Comparison of ENCODE assay signal across 8 cellular contexts in the genomic region with DNA sequence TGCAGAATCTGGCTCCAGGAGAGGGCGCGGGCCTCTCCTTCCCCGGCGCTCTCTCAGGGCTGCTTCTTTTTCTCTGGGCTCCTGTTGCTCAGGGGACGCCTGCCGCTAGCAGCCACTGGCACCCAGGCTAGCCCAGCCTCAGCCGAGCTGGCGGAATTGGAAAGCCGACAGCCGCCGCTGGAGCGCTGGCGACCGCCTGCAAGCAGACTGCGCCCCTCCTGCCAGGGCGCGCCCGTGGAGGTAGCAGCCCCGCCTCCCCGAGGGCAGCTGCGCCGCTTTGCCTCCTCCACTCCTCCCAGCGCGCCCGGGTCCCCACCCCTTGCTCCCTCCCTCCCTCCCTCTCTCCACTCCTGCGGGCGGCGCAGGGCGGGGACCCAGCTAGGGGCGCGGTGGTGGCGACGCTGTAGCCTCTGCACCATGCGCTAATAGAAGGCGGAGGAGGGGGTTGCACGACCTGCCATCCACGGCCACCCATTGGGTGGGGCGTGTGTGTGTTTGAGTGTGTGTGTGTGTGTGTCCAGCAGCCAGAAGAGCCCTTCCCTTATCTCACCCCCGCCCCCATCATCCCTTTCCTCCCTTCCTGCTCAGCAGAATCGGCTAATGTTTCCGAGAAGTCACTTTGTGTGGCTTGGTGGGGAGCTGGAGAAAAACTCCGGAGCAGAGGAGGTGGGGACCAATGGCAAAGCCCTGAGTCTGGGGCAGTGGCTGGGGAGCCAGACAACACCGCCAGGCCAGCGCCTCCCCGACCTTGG. TPM values are rescaled to one million over a fixed set of nuclear protein-coding genes. Genes with fewer than 3 reads are reported as not detected.
A peak's percentile ranks its signal among the peaks of the same experiment; 100 is the strongest.
DNase-seq lines count a peak whose midpoint lies in the region; ATAC-seq, FAIRE-seq and TF ChIP-seq lines count a peak whose summit lies in the region.

A gene (minus strand): TSS at position 209 of the 752 bp plus-strand sequence. CDS start 64,188 bp downstream, outside the sequence.

- H3K27me3 ChIP-seq in HL-60 (ENCODE audit: insufficient read depth, poor library complexity, severe bottlenecking) (peaks cover 27% of the 10 kb centered on the region), GM12878 (replicated peaks in 1 of 2; ENCODE audit: control insufficient read depth in 2 of 2, insufficient read depth in 2 of 2, low read length in 1 of 2) (no peaks in the 10 kb centered on the region; a peak in 3 of 4 replicates)

- RAD21 ChIA-PET in GM12878 (lab: Charles Lee; ENCODE audit: unreplicated experiment), result no interaction called here

- SMC1A ChIA-PET in GM12878 (lab: Charles Lee; ENCODE audit: uncharacterized antibody, unreplicated experiment), result no interaction called here

- no peaks in the 10 kb centered on the region for H3K36me3 ChIP-seq in GM12878 (ENCODE audit: control insufficient read depth in 2 of 2, insufficient read depth in 2 of 2, low read length in 1 of 2)

- H3K4me3 ChIP-seq in HL-60 (replicated peaks; ENCODE audit: insufficient read depth, low read length), result peak within 1 kb of the TSS; percentile 46
- no peak within 1 kb of the TSS for H3K4me3 ChIP-seq in GM12878

- H3K4me1 ChIP-seq in GM12878 (ENCODE audit: control insufficient read depth, insufficient read depth, low read length), result no peaks in the 10 kb centered on the region

- peaks cover 31% of the 10 kb centered on the region for H3K4me1 Mint-ChIP-seq in progenitor cell of endocrine pancreas (ENCODE audit: low read depth)

- peak; percentile 58 for ATAC-seq in GM19035 (IDR thresholded peaks at IDR 0.05; ENCODE audit: unreplicated experiment)
- peak; percentile 73 for ATAC-seq in GM12878

- H3K4me2 ChIP-seq in GM12878 (ENCODE audit: control insufficient read depth, insufficient read depth), result no peak within 1 kb of the TSS

- BruUV-seq in GM12878 (replicated peaks; lab: Mats Ljungman, UMichigan), result no TSS peak

- peak within 1 kb of the TSS; percentile 94 for H3K27ac Mint-ChIP-seq in progenitor cell of endocrine pancreas

- POLR2A ChIA-PET in GM12878 (lab: Charles Lee), result no interaction called here

- H3K9me3 Mint-ChIP-seq in progenitor cell of endocrine pancreas (ENCODE audit: low read depth), result no peaks in the 10 kb centered on the region

- DNase-seq in AML-193 (lab: John Stamatoyannopoulos, UW), result peak; percentile 52 to 54
- DNase-seq in HL-60 (ENCODE audit: low read depth in 1 of 2, low spot score in 1 of 2), result peak in 1 of 2 experiments; percentile 29
- peak; percentile 6 for DNase-seq in NOMO-1 treated with DMSO at 0.1 percent for 48 hours (lab: John Stamatoyannopoulos, UW; ENCODE audit: unreplicated experiment)
- DNase-seq in GM12878 (ENCODE audit: low read depth, low spot score), result no peak
- peak in 43 of 51 donors; percentile 9 to 78 (median 45) for DNase-seq in hypothalamus (lab: John Stamatoyannopoulos, UW)
- peak; percentile 81 for DNase-seq in progenitor cell of endocrine pancreas (ENCODE audit: low spot score, unreplicated experiment)
- no peak for DNase-seq in central memory CD4-positive, alpha-beta T cell

- TF ChIP-seq EP300 in GM12878 (IDR thresholded peaks at IDR 0.05; ENCODE audit: borderline replicate concordance in 1 of 2, control insufficient read depth in 1 of 2, low read depth in 2 of 2, low read length in 2 of 2), result no peak

- H3K4me3 Mint-ChIP-seq in progenitor cell of endocrine pancreas (ENCODE audit: low read depth), result peak within 1 kb of the TSS; percentile 94

- no peaks in the 10 kb centered on the region for H3K79me2 ChIP-seq in GM12878 (ENCODE audit: control insufficient read depth, insufficient read depth, low read length)

- TF ChIP-seq CTCF in HL-60 (IDR thresholded peaks at IDR 0.05; ENCODE audit: insufficient read depth, low read length), result no peak
- TF ChIP-seq CTCF in GM12878 (IDR thresholded peaks at IDR 0.05 in 2 of 3, conservative IDR thresholded peaks at IDR 0.05 in 1 of 3; ENCODE audit: control insufficient read depth in 2 of 3, extremely low read depth in 1 of 3, insufficient read depth in 1 of 3, low read depth in 3 of 3, low read length in 3 of 3), result no peak
- peak; percentile 27 for TF ChIP-seq CTCF in progenitor cell of endocrine pancreas (IDR thresholded peaks at IDR 0.05; ENCODE audit: unreplicated experiment)

- no peak within 1 kb of the TSS for H2AFZ ChIP-seq in GM12878 (ENCODE audit: control insufficient read depth, low read depth, low read length)

- intact Hi-C loops in GM12878 (cut with micrococcal nuclease; ENCODE audit: unreplicated experiment), result no loop called here

- TF ChIP-seq RAD21 in GM12878 (IDR thresholded peaks at IDR 0.05; ENCODE audit: insufficient read depth, low read depth, low read length), result no peak

- peaks cover 24% of the 10 kb centered on the region for H3K27me3 Mint-ChIP-seq in progenitor cell of endocrine pancreas

- no peaks in the 10 kb centered on the region for H4K20me1 ChIP-seq in GM12878 (ENCODE audit: control insufficient read depth, insufficient read depth)

- H3K9me3 ChIP-seq in GM12878 (replicated peaks; ENCODE audit: control insufficient read depth, insufficient read depth, low read length), result no peaks in the 10 kb centered on the region

- TF ChIP-seq POLR2A in GM12878 (IDR thresholded peaks at IDR 0.05; ENCODE audit: low read depth, low read length), result no peak

- CTCF ChIA-PET in GM12878 (lab: Yijun Ruan, JAX), result no interaction called here

- H3K9ac ChIP-seq in GM12878 (ENCODE audit: control insufficient read depth, insufficient read depth, low read length), result no peak within 1 kb of the TSS

- H3K27ac ChIP-seq in HL-60 (replicated peaks) (no peak within 1 kb of the TSS), GM12878 (ENCODE audit: control insufficient read depth, insufficient read depth) (no peak within 1 kb of the TSS)

- in situ Hi-C loops in GM12878 (cut with MboI), result no loop called here

- H3K36me3 Mint-ChIP-seq in progenitor cell of endocrine pancreas (ENCODE audit: insufficient read depth), result no peaks in the 10 kb centered on the region

- 22% methylated on average over 22 of the region's 45 CpGs for WGBS in GM12878 (ENCODE audit: insufficient coverage, insufficient replicate concordance, low lambda C conversion rate, missing lambda C conversion rate)

- no peak for FAIRE-seq in GM12878 (lab: Jason Lieb, UNC)

TF ChIP-seq in GM12878, 131 proteins besides CTCF, POLR2A, EP300 and RAD21 (continues in another document):
- TF ChIP-seq RB1 (IDR thresholded peaks at IDR 0.05; ENCODE audit: borderline replicate concordance) (no peak), YBX1 (IDR thresholded peaks at IDR 0.05) (no peak)
- TF ChIP-seq, protein P1, sequence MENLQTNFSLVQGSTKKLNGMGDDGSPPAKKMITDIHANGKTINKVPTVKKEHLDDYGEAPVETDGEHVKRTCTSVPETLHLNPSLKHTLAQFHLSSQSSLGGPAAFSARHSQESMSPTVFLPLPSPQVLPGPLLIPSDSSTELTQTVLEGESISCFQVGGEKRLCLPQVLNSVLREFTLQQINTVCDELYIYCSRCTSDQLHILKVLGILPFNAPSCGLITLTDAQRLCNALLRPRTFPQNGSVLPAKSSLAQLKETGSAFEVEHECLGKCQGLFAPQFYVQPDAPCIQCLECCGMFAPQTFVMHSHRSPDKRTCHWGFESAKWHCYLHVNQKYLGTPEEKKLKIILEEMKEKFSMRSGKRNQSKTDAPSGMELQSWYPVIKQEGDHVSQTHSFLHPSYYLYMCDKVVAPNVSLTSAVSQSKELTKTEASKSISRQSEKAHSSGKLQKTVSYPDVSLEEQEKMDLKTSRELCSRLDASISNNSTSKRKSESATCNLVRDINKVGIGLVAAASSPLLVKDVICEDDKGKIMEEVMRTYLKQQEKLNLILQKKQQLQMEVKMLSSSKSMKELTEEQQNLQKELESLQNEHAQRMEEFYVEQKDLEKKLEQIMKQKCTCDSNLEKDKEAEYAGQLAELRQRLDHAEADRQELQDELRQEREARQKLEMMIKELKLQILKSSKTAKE (IDR thresholded peaks at IDR 0.05; ENCODE audit: low read depth, poor library complexity, severe bottlenecking), result no peak

RNA-seq across cellular contexts. Expression of the gene that starts here (rescaled TPM):
- total RNA-seq in GM12878 (2013; cell fraction: nucleolus; rRNA removed), result not detected in 2 replicates
- total RNA-seq in GM12878 (2014; rRNA removed), result not detected in 2 replicates
- total RNA-seq in GM12878 (2014; rRNA removed; fragmentation: Illumina TruSeq; extraction: Trizol), result not detected in 2 replicates
- total RNA-seq in GM12878 (2021), result 0.08 TPM in 2 replicates
- polyA plus RNA-seq in GM12878 (2011; ENCODE audit: low read depth), result not detected
- polyA plus RNA-seq in GM12878 (2011; rRNA removed), result not detected in 2 replicates
- polyA plus RNA-seq in GM12878 (2011; cell fraction: cytosol; rRNA removed), result not detected in 2 replicates
- 0.03 TPM in 1 of 2 replicates, not detected in the other for polyA plus RNA-seq in GM12878 (2011; cell fraction: nucleus; rRNA removed)
- polyA plus RNA-seq in GM12878 (2012), result 0.01 TPM in 1 of 2 replicates, not detected in the other
- polyA plus RNA-seq in GM12878 (2014; fragmentation: Illumina TruSeq; extraction: Trizol), result not detected in 2 replicates
- polyA plus RNA-seq in GM12878 (2014; fragmentation: Nextera tagmentation; extraction: Ambion mirVana), result not detected
- polyA plus RNA-seq in GM12878 (2014; rRNA removed), result not detected in 2 replicates
- under 1 TPM; 0.04 to 0.08 TPM for polyA plus RNA-seq in GM12878 (2016; fragmentation: Nextera tagmentation; extraction: Ambion mirVana)
- not detected in 2 replicates for polyA minus RNA-seq in GM12878 (2011; rRNA and poly(A)+ RNA removed)
- polyA minus RNA-seq in GM12878 (2011; cell fraction: cytosol; rRNA and poly(A)+ RNA removed), result not detected in 2 replicates
- not detected in 2 replicates for polyA minus RNA-seq in GM12878 (2011; cell fraction: nucleus; rRNA and poly(A)+ RNA removed)
- total RNA-seq in progenitor cell of endocrine pancreas, result 23.5 and 23.7 TPM in 2 replicates

Comparison
In these comparisons a context has a peak if more than half of its experiments do, and no peak if none do; other contexts are left out.
1. RNA of the gene that starts here (total RNA-seq): 23.5 to 23.7 TPM in progenitor cell of endocrine pancreas; 0.08 TPM in GM12878; every median in the first group is over 10 times any median in the second.
2. Peak in ATAC-seq in GM12878; RNA of the gene not detected or under 1 TPM.
3. DNase-seq: peak in AML-193 (2 of 2), NOMO-1 treated with DMSO at 0.1 percent for 48 hours (single experiment), hypothalamus (43 of 51) and progenitor cell of endocrine pancreas (single experiment); none in GM12878 (single experiment) and central memory CD4-positive, alpha-beta T cell (single experiment).